Comparison of ENCODE assay signal across 14 cellular contexts in genomic region chr1:153547560-153548551, GRCh38. TPM values are rescaled to one million over a fixed set of nuclear protein-coding genes. Genes with fewer than 3 reads are reported as not detected.
A peak's percentile ranks its signal among the peaks of the same experiment; 100 is the strongest.
DNase-seq lines count a peak whose midpoint lies in the region; ATAC-seq and TF ChIP-seq lines count a peak whose summit lies in the region.
"Had no signal": no experiment of that assay in that cellular context is flagged by ENCODE, and none has a peak within 500 bp of the region (broad histone marks: within the 10 kb centered on the region; RNA-seq: fewer than 3 reads in every experiment).

No MANE protein-coding gene starts in this region.

- intact Hi-C loops in ascending aorta (cut with DNase I) = no loop called here
- intact Hi-C loops in uterus (cut with DNase I; ENCODE audit: low total_unique reads) = no loop called here

- no peak overlapping the region for H3K4me3 ChIP-seq in ascending aorta
- no peak overlapping the region for H3K4me3 ChIP-seq in mucosa of stomach (ENCODE audit: low read length)
- no peak overlapping the region for H3K4me3 ChIP-seq in uterus

- no peaks in the 10 kb centered on the region for H3K9me3 ChIP-seq in ascending aorta
- H3K9me3 ChIP-seq in mucosa of stomach (ENCODE audit: control insufficient read depth, low read length) = no peaks in the 10 kb centered on the region
- no peaks in the 10 kb centered on the region for H3K9me3 ChIP-seq in uterus

- no peaks in the 10 kb centered on the region for H3K9me3 Mint-ChIP-seq in activated naive CD8-positive, alpha-beta T cell (ENCODE audit: low read depth)
- H3K9me3 Mint-ChIP-seq in activated naive CD8-positive, alpha-beta T cell treated with anti-CD3 and anti-CD28 coated beads, Interleukin-2, amount 50 U/mL, for 24 hours = no peaks in the 10 kb centered on the region
- H3K9me3 Mint-ChIP-seq: activated T-helper 2 cell treated with anti-CD3 and anti-CD28 coated beads, Interferon-gamma antibody, Interleukin-2, Interleukin-4, amounts not matched to agents 10 μg/mL and 5 μg/mL and 100 μg/mL, durations not matched to agents 14 hours and 24 hours and 36 hours; central memory CD8-positive, alpha-beta T cell; stimulated activated naive CD8-positive, alpha-beta T cell treated with anti-CD3 and anti-CD28 coated beads, Interleukin-15, amount 100 ng/mL, for 72 hours had no signal

- no peak for DNase-seq in activated naive CD8-positive, alpha-beta T cell treated with anti-CD3 and anti-CD28 coated beads, Interleukin-2, amount 50 U/mL, for 24 hours
- DNase-seq in ascending aorta (ENCODE audit: low spot score in 2 of 2) (no peak), uterus (peak in 1 of 2 donors; percentile 17), GM20000 (ENCODE audit: low spot score) (no peak), OCI-M2 (lab: John Stamatoyannopoulos, UW; ENCODE audit: unreplicated experiment) (no peak)
- DNase-seq: NCI-H2081 treated with DMSO at 0.1 percent for 48 hours; stimulated activated CD4-positive, alpha-beta T cell treated with anti-CD3 and anti-CD28 coated beads, Interleukin-4, amount 100 ng/mL, for 1 hour; stimulated activated naive CD8-positive, alpha-beta T cell treated with anti-CD3 and anti-CD28 coated beads, Interleukin-15, amount 100 ng/mL, for 72 hours had no signal

- no peak for TF ChIP-seq POLR2A in uterus (IDR thresholded peaks at IDR 0.05)

- no peak for ATAC-seq in activated naive CD8-positive, alpha-beta T cell treated with anti-CD3 and anti-CD28 coated beads, Interleukin-2, amount 50 U/mL, for 24 hours
- no peak for ATAC-seq in GM21526 (IDR thresholded peaks at IDR 0.05; ENCODE audit: low FRiP score, unreplicated experiment)
- ATAC-seq: stimulated activated naive CD8-positive, alpha-beta T cell treated with anti-CD3 and anti-CD28 coated beads, Interleukin-15, amount 100 ng/mL, for 72 hours had no signal

- peaks cover 0 to 3% of the 10 kb centered on the region in 2 donors for H3K36me3 ChIP-seq in ascending aorta
- no peaks in the 10 kb centered on the region for H3K36me3 ChIP-seq in mucosa of stomach (ENCODE audit: control insufficient read depth, insufficient read depth, low read length)
- no peaks in the 10 kb centered on the region for H3K36me3 ChIP-seq in uterus

- no peaks in the 10 kb centered on the region for H3K36me3 Mint-ChIP-seq in activated naive CD8-positive, alpha-beta T cell
- peaks cover 12% of the 10 kb centered on the region for H3K36me3 Mint-ChIP-seq in activated naive CD8-positive, alpha-beta T cell treated with anti-CD3 and anti-CD28 coated beads, Interleukin-2, amount 50 U/mL, for 24 hours (ENCODE audit: low read depth)

- H3K27ac ChIP-seq in ascending aorta (peak overlapping the region; percentile 90 to 92), uterus (peak overlapping the region; percentile 86 to 94)

- H3K27ac Mint-ChIP-seq in activated naive CD8-positive, alpha-beta T cell = peak overlapping the region; percentile 41
- H3K27ac Mint-ChIP-seq in activated naive CD8-positive, alpha-beta T cell treated with anti-CD3 and anti-CD28 coated beads, Interleukin-2, amount 50 U/mL, for 24 hours = no peak overlapping the region
- H3K27ac Mint-ChIP-seq: activated T-helper 2 cell treated with anti-CD3 and anti-CD28 coated beads, Interferon-gamma antibody, Interleukin-2, Interleukin-4, amounts not matched to agents 10 μg/mL and 5 μg/mL and 100 μg/mL, durations not matched to agents 14 hours and 24 hours and 36 hours had no signal

- H3K27me3 Mint-ChIP-seq in activated naive CD8-positive, alpha-beta T cell = no peaks in the 10 kb centered on the region
- H3K27me3 Mint-ChIP-seq in activated naive CD8-positive, alpha-beta T cell treated with anti-CD3 and anti-CD28 coated beads, Interleukin-2, amount 50 U/mL, for 24 hours = no peaks in the 10 kb centered on the region
- H3K27me3 Mint-ChIP-seq: central memory CD8-positive, alpha-beta T cell; stimulated activated naive CD8-positive, alpha-beta T cell treated with anti-CD3 and anti-CD28 coated beads, Interleukin-15, amount 100 ng/mL, for 72 hours had no signal

- no peaks in the 10 kb centered on the region for H3K27me3 ChIP-seq in ascending aorta
- no peaks in the 10 kb centered on the region for H3K27me3 ChIP-seq in mucosa of stomach (ENCODE audit: control insufficient read depth, insufficient read depth, low read length)
- no peaks in the 10 kb centered on the region for H3K27me3 ChIP-seq in uterus

- no peak overlapping the region for H3K4me3 Mint-ChIP-seq in activated naive CD8-positive, alpha-beta T cell
- H3K4me3 Mint-ChIP-seq in activated naive CD8-positive, alpha-beta T cell treated with anti-CD3 and anti-CD28 coated beads, Interleukin-2, amount 50 U/mL, for 24 hours = no peak overlapping the region
- H3K4me3 Mint-ChIP-seq: central memory CD8-positive, alpha-beta T cell; stimulated activated naive CD8-positive, alpha-beta T cell treated with anti-CD3 and anti-CD28 coated beads, Interleukin-15, amount 100 ng/mL, for 72 hours had no signal

- H3K4me1 Mint-ChIP-seq in activated naive CD8-positive, alpha-beta T cell (ENCODE audit: low read depth) = peaks cover 42% of the 10 kb centered on the region
- H3K4me1 Mint-ChIP-seq in activated naive CD8-positive, alpha-beta T cell treated with anti-CD3 and anti-CD28 coated beads, Interleukin-2, amount 50 U/mL, for 24 hours = peaks cover 45% of the 10 kb centered on the region

- peak overlapping the region; percentile 23 for H3K9ac ChIP-seq in mucosa of stomach (ENCODE audit: low read length)

- H3K4me1 ChIP-seq in ascending aorta = peaks cover 48 to 75% of the 10 kb centered on the region in 2 donors
- peaks cover 68% of the 10 kb centered on the region for H3K4me1 ChIP-seq in mucosa of stomach (ENCODE audit: control insufficient read depth, insufficient read depth, low read length)
- peaks cover 14 to 31% of the 10 kb centered on the region in 2 donors for H3K4me1 ChIP-seq in uterus

- TF ChIP-seq CTCF in ascending aorta (IDR thresholded peaks at IDR 0.05) (no peak), uterus (IDR thresholded peaks at IDR 0.05) (no peak), GM20000 (IDR thresholded peaks at IDR 0.05; ENCODE audit: extremely low read depth, missing control alignments) (no peak)

RNA-seq across cellular contexts. Expression of gene S100A3, which starts 1.2 kb away (rescaled TPM):
- total RNA-seq in ascending aorta (not detected), uterus (1 to 10 TPM in 2 of 4 donors, not detected in 2; 1.2 to 3.7 TPM)
- total RNA-seq: activated T-helper 2 cell treated with anti-CD3 and anti-CD28 coated beads, Interferon-gamma antibody, Interleukin-2, Interleukin-4, amounts not matched to agents 10 μg/mL and 5 μg/mL and 100 μg/mL, durations not matched to agents 14 hours and 24 hours and 36 hours had no signal

RNA-seq across cellular contexts. Expression of gene S100A4, which starts 2.2 kb away (rescaled TPM):
- total RNA-seq in ascending aorta = 690 TPM
- 100 to 1,000 TPM in 3 of 4 donors, 10 to 100 TPM in 1; 58.9 to 226 (median 155) TPM for total RNA-seq in uterus

RNA-seq across cellular contexts. Expression of gene S100A5, which starts 7.1 kb away (rescaled TPM):
- total RNA-seq in ascending aorta (not detected), uterus (not detected)
- total RNA-seq: osteoblast had no signal

RNA-seq across cellular contexts. Expression of gene S100A6, which starts 12.1 kb away (rescaled TPM):
- total RNA-seq in ascending aorta (336 TPM), uterus (100 to 1,000 TPM in 3 of 4 donors, 10 to 100 TPM in 1; 55.5 to 729 (median 448) TPM)

RNA-seq across cellular contexts. Expression of gene S100A2, which starts 17.8 kb away (rescaled TPM):
- total RNA-seq in ascending aorta = not detected
- 1 to 10 TPM in 2 of 4 donors, not detected in 2; 2.1 to 2.7 TPM for total RNA-seq in uterus
